Comparison of ENCODE assay signal across 23 cellular contexts in genomic region chr3:18902081-18902793, GRCh38.
"Had no signal": no experiment of that assay in that cellular context is flagged by ENCODE, and none has a peak within 500 bp of the region (broad histone marks: within the 10 kb centered on the region; RNA-seq: fewer than 3 reads in every experiment).

No MANE protein-coding gene starts in this region.

- H3K4me3 ChIP-seq: adrenal gland, breast epithelium, SJSA1 had no signal

- DNase-seq: activated CD4-positive, alpha-beta T cell treated with anti-CD3 and anti-CD28 coated beads for 48 hours; activated CD4-positive, alpha-beta T cell treated with anti-CD3 and anti-CD28 coated beads, Interleukin-2, amount 50 U/mL, for 4 hours; activated CD4-positive, CD25-positive, alpha-beta regulatory T cell treated with anti-CD3 and anti-CD28 coated beads, Interleukin-2, amount 50 U/mL, for 72 hours; activated CD8-positive, alpha-beta memory T cell treated with anti-CD3 and anti-CD28 coated beads, Interleukin-2, amount 50 U/mL, for 48 hours; activated CD8-positive, alpha-beta T cell treated with anti-CD3 and anti-CD28 coated beads, Interleukin-2, amount 10 ng/mL, durations not matched to agents 7 days and 5 days; activated naive CD4-positive, alpha-beta T cell treated with anti-CD3 and anti-CD28 coated beads, Interleukin-2, amount 50 U/mL, for 16 hours; activated naive CD8-positive, alpha-beta T cell treated with anti-CD3 and anti-CD28 coated beads, Interleukin-2, amount 10 ng/mL, durations not matched to agents 7 days and 5 days; activated T-cell treated with anti-CD3 and anti-CD28 coated beads, Interleukin-2, amount 50 U/mL, for 1 hour; adrenal gland; aorta; NCI-H1105 treated with DMSO at 0.1 percent for 48 hours; NCI-H146; NCI-H187 treated with DMSO at 0.1 percent for 48 hours; NCI-H2081 treated with DMSO at 0.1 percent for 48 hours; NCI-H446; NCI-H524; PC-3; SHP77; T-helper 17 cell; T-helper 9 cell had no signal

- H3K36me3 ChIP-seq: adrenal gland, breast epithelium, SJSA1 had no signal

- H3K4me1 ChIP-seq: adrenal gland, breast epithelium, SJSA1 had no signal

- H3K9me3 ChIP-seq: adrenal gland, breast epithelium, SJSA1 had no signal

- ATAC-seq: activated CD8-positive, alpha-beta T cell treated with anti-CD3 and anti-CD28 coated beads, Interleukin-2, amount 10 ng/mL, durations not matched to agents 7 days and 5 days; PC-3; T-helper 17 cell; WTC11 had no signal

- H3K27me3 ChIP-seq: adrenal gland, breast epithelium, SJSA1 had no signal

- H3K27ac ChIP-seq: adrenal gland, breast epithelium, SJSA1 had no signal
